13 cellular contexts compared by ENCODE assay signal in genomic region chr3:127964053-127964452, GRCh38. TPM values are rescaled to one million over a fixed set of nuclear protein-coding genes. Genes with fewer than 3 reads are reported as not detected.
DNase-seq lines count a peak whose midpoint lies in the region; ATAC-seq and TF ChIP-seq lines count a peak whose summit lies in the region.
"Had no signal": no experiment of that assay in that cellular context is flagged by ENCODE, and none has a peak within 500 bp of the region (broad histone marks: within the 10 kb centered on the region; RNA-seq: fewer than 3 reads in every experiment).

No MANE protein-coding gene starts in this region.

- H3K27ac ChIP-seq in lower lobe of right lung, result no peak overlapping the region
- H3K27ac ChIP-seq in endodermal cell (ENCODE audit: low read depth, low read length), result no peak overlapping the region
- H3K27ac ChIP-seq: body of pancreas had no signal

- intact Hi-C loops in lower lobe of right lung (cut with DNase I), result no loop called here

- no peaks in the 10 kb centered on the region for H3K36me3 Mint-ChIP-seq in endodermal cell (ENCODE audit: low read depth)
- H3K36me3 Mint-ChIP-seq: CD4-positive, alpha-beta memory T cell had no signal

- DNase-seq in NCI-H1092 treated with DMSO at 0.1 percent for 48 hours (lab: John Stamatoyannopoulos, UW) (peak; percentile 79), NCI-H2196 (lab: John Stamatoyannopoulos, UW; ENCODE audit: unreplicated experiment) (peak; percentile 90), amniotic epithelial cell (ENCODE audit: low read depth) (peak; percentile 70), lower lobe of right lung (no peak), T-helper 1 cell (no peak), SKM-1 (lab: John Stamatoyannopoulos, UW; ENCODE audit: unreplicated experiment) (no peak), endodermal cell (no peak)
- DNase-seq: activated CD4-positive, alpha-beta T cell treated with anti-CD3 and anti-CD28 coated beads for 4 hours; body of pancreas; CD4-positive, alpha-beta memory T cell had no signal

- no peak overlapping the region for H3K9ac ChIP-seq in endodermal cell (ENCODE audit: extremely low read depth, low read length, poor library complexity, severe bottlenecking)

- H3K4me3 Mint-ChIP-seq in endodermal cell, result no peak overlapping the region
- H3K4me3 Mint-ChIP-seq: CD4-positive, alpha-beta memory T cell; T-helper 1 cell treated with Interleukin-12 subunit alpha and Interleukin-12 subunit beta and Interleukin-4 antibody, amounts not matched to agents 30 μg/mL and 1 μg/mL, for 36 hours had no signal

- peak; percentile 82 to 84 for ATAC-seq in lower lobe of right lung
- ATAC-seq in GM21825 (IDR thresholded peaks at IDR 0.05; ENCODE audit: unreplicated experiment), result no peak
- ATAC-seq: body of pancreas had no signal

- peaks cover 5% of the 10 kb centered on the region for H3K27me3 Mint-ChIP-seq in endodermal cell (ENCODE audit: insufficient read depth)

- TF ChIP-seq CTCF in lower lobe of right lung (IDR thresholded peaks at IDR 0.05), result no peak
- no peak for TF ChIP-seq CTCF in endodermal cell (conservative IDR thresholded peaks at IDR 0.05)

- H3K4me3 ChIP-seq in lower lobe of right lung (no peak overlapping the region), endodermal cell (ENCODE audit: low read length) (no peak overlapping the region)
- H3K4me3 ChIP-seq: body of pancreas had no signal

- no peaks in the 10 kb centered on the region for H3K4me1 ChIP-seq in lower lobe of right lung
- no peaks in the 10 kb centered on the region for H3K4me1 ChIP-seq in endodermal cell (ENCODE audit: control insufficient read depth, insufficient read depth, low read length)

- no peaks in the 10 kb centered on the region for H3K9me3 Mint-ChIP-seq in endodermal cell
- H3K9me3 Mint-ChIP-seq: T-helper 1 cell treated with Interleukin-12 subunit alpha and Interleukin-12 subunit beta and Interleukin-4 antibody, amounts not matched to agents 30 μg/mL and 1 μg/mL, for 36 hours had no signal

- H3K36me3 ChIP-seq in lower lobe of right lung, result no peaks in the 10 kb centered on the region
- no peaks in the 10 kb centered on the region for H3K36me3 ChIP-seq in endodermal cell (ENCODE audit: control insufficient read depth, insufficient read depth, low read length)

- H3K27ac Mint-ChIP-seq in endodermal cell, result no peak overlapping the region
- H3K27ac Mint-ChIP-seq: CD4-positive, alpha-beta memory T cell; T-helper 1 cell treated with Interleukin-12 subunit alpha and Interleukin-12 subunit beta and Interleukin-4 antibody, amounts not matched to agents 30 μg/mL and 1 μg/mL, for 36 hours had no signal

- WGBS in endodermal cell (ENCODE audit: insufficient coverage in 1 of 2, insufficient read length in 1 of 2), 2 experiments, result 99 to 100% methylated on average over 1 to 4 of the region's 4 CpGs

- H3K27me3 ChIP-seq in lower lobe of right lung (ENCODE audit: low read depth) (no peaks in the 10 kb centered on the region), endodermal cell (ENCODE audit: control insufficient read depth, insufficient read depth, low read length, poor library complexity, severe bottlenecking) (peaks cover 14% of the 10 kb centered on the region)

- no peaks in the 10 kb centered on the region for H3K9me3 ChIP-seq in lower lobe of right lung
- H3K9me3 ChIP-seq in endodermal cell (ENCODE audit: control insufficient read depth, low read length), result no peaks in the 10 kb centered on the region
- H3K9me3 ChIP-seq: body of pancreas had no signal

- H3K4me1 Mint-ChIP-seq in endodermal cell, result no peaks in the 10 kb centered on the region
- H3K4me1 Mint-ChIP-seq: CD4-positive, alpha-beta memory T cell had no signal

RNA-seq across cellular contexts. Expression of gene KBTBD12, which starts 49.0 kb away (rescaled TPM):
- total RNA-seq in lower lobe of right lung (0.95 TPM), endodermal cell (under 1 TPM; 0.24 to 0.42 TPM)
- polyA plus RNA-seq in endodermal cell (2013, experiment 1 of 2), result not detected
- not detected for polyA plus RNA-seq in endodermal cell (2013, experiment 2 of 2)
- total RNA-seq: CD4-positive, alpha-beta memory T cell; endothelial cell of umbilical vein had no signal
- polyA plus RNA-seq: endothelial cell of umbilical vein had no signal

Comparison
In these comparisons a context has a peak if more than half of its experiments do, and no peak if none do; other contexts are left out.
1. DNase-seq: peak in NCI-H1092 treated with DMSO at 0.1 percent for 48 hours (single experiment), NCI-H2196 (single experiment) and amniotic epithelial cell (single experiment); none in lower lobe of right lung (single experiment), T-helper 1 cell (0 of 5), SKM-1 (single experiment) and endodermal cell (single experiment).